ENCODE assay signal across 1 cellular context in genomic region chr5:78597068-78597857, GRCh38.
TF ChIP-seq lines count a peak whose summit lies in the region.

No MANE protein-coding gene starts in this region.

TF ChIP-seq in HepG2, 621 proteins besides CTCF, POLR2A, EP300 and RAD21 (continued from another document and continues in another):
- TF ChIP-seq ZHX1 (CRISPR knock-in tag; IDR thresholded peaks at IDR 0.05; ENCODE audit: low read depth) (no peak), MEIS2 (CRISPR knock-in tag; IDR thresholded peaks at IDR 0.05) (0 out of 2 replicates have a peak, but pooled peaks have one; percentile 30), ARID5B (CRISPR knock-in tag; IDR thresholded peaks at IDR 0.05) (peak; percentile 88), ZBTB26 (CRISPR knock-in tag; IDR thresholded peaks at IDR 0.05; ENCODE audit: borderline replicate concordance) (0 out of 2 replicates have a peak, but pooled peaks have one; percentile 32), POGZ (CRISPR knock-in tag; IDR thresholded peaks at IDR 0.05) (peak; percentile 82), ZNF614 (CRISPR knock-in tag; IDR thresholded peaks at IDR 0.05; ENCODE audit: borderline replicate concordance) (peak; percentile 71; the same call in 1 of the 2 replicates), ATF7 (IDR thresholded peaks at IDR 0.05) (peak; percentile 22; the same call in 1 of the 2 replicates), ATF7 (CRISPR knock-in tag; IDR thresholded peaks at IDR 0.05) (no peak), MAF1 (CRISPR knock-in tag; IDR thresholded peaks at IDR 0.05; ENCODE audit: borderline replicate concordance) (no peak), CEBPG (CRISPR knock-in tag; IDR thresholded peaks at IDR 0.05) (peak; percentile 31; the same call in 1 of the 2 replicates), KDM5A (IDR thresholded peaks at IDR 0.05; ENCODE audit: borderline replicate concordance, low read length) (no peak), KMT2B (CRISPR knock-in tag; IDR thresholded peaks at IDR 0.05) (0 out of 2 replicates have a peak, but pooled peaks have one; percentile 44), ELF3 (CRISPR knock-in tag; IDR thresholded peaks at IDR 0.05) (peak; percentile 88), ZNF501 (CRISPR knock-in tag; IDR thresholded peaks at IDR 0.05) (peak; percentile 67; the same call in 1 of the 2 replicates), ZBTB10 (CRISPR knock-in tag; IDR thresholded peaks at IDR 0.05; ENCODE audit: borderline replicate concordance) (0 out of 2 replicates have a peak, but pooled peaks have one; percentile 48), GABPA (IDR thresholded peaks at IDR 0.05; ENCODE audit: low read depth, low read length) (no peak), GABPA (CRISPR knock-in tag; IDR thresholded peaks at IDR 0.05; ENCODE audit: low read depth) (peak; percentile 56), SOX6 (IDR thresholded peaks at IDR 0.05) (no peak), SOX6 (CRISPR knock-in tag; IDR thresholded peaks at IDR 0.05) (peak; percentile 77), ZBTB7B (CRISPR knock-in tag; IDR thresholded peaks at IDR 0.05) (peak; percentile 71), PITX1 (CRISPR knock-in tag; IDR thresholded peaks at IDR 0.05) (peak; percentile 95), KAT8 (CRISPR knock-in tag; IDR thresholded peaks at IDR 0.05) (peak; percentile 54; the same call in 1 of the 2 replicates), ZNF251 (CRISPR knock-in tag; IDR thresholded peaks at IDR 0.05) (no peak), PHF21A (CRISPR knock-in tag; IDR thresholded peaks at IDR 0.05) (peak; percentile 67; the same call in 1 of the 2 replicates), ELF1 (CRISPR knock-in tag; IDR thresholded peaks at IDR 0.05) (peak; percentile 65), BCL6 (CRISPR knock-in tag; IDR thresholded peaks at IDR 0.05) (peak; percentile 77), ARNTL (CRISPR knock-in tag; IDR thresholded peaks at IDR 0.05) (no peak), ZNF629 (CRISPR knock-in tag; conservative IDR thresholded peaks at IDR 0.05) (peak; percentile 94), RCOR2 (CRISPR knock-in tag; IDR thresholded peaks at IDR 0.05) (peak; percentile 93), NFIC (IDR thresholded peaks at IDR 0.05; ENCODE audit: low read length) (peak; percentile 62; the same call in 1 of the 2 replicates), FOSL2 (CRISPR knock-in tag; IDR thresholded peaks at IDR 0.05) (peak; percentile 51), HNF4G (IDR thresholded peaks at IDR 0.05; ENCODE audit: borderline replicate concordance, low read depth, low read length) (peak; percentile 67; the same call in 1 of the 2 replicates), HNF4G (CRISPR knock-in tag; IDR thresholded peaks at IDR 0.05; ENCODE audit: borderline replicate concordance, low read depth) (peak; percentile 79), ZNF3 (CRISPR knock-in tag; IDR thresholded peaks at IDR 0.05) (0 out of 2 replicates have a peak, but pooled peaks have one; percentile 36)
- TF ChIP-seq, protein P1, sequence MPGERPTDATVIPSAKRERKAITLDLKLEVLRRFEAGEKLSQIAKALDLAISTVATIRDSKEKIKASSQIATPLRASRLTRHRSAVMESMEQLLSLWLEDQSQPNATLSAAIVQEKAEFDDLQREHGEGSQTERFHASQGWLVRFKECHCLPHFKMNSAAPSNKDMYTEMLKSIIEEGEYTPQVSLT (CRISPR knock-in tag; IDR thresholded peaks at IDR 0.05; ENCODE audit: borderline replicate concordance, low read depth) = no peak
- TF ChIP-seq, protein P2, sequence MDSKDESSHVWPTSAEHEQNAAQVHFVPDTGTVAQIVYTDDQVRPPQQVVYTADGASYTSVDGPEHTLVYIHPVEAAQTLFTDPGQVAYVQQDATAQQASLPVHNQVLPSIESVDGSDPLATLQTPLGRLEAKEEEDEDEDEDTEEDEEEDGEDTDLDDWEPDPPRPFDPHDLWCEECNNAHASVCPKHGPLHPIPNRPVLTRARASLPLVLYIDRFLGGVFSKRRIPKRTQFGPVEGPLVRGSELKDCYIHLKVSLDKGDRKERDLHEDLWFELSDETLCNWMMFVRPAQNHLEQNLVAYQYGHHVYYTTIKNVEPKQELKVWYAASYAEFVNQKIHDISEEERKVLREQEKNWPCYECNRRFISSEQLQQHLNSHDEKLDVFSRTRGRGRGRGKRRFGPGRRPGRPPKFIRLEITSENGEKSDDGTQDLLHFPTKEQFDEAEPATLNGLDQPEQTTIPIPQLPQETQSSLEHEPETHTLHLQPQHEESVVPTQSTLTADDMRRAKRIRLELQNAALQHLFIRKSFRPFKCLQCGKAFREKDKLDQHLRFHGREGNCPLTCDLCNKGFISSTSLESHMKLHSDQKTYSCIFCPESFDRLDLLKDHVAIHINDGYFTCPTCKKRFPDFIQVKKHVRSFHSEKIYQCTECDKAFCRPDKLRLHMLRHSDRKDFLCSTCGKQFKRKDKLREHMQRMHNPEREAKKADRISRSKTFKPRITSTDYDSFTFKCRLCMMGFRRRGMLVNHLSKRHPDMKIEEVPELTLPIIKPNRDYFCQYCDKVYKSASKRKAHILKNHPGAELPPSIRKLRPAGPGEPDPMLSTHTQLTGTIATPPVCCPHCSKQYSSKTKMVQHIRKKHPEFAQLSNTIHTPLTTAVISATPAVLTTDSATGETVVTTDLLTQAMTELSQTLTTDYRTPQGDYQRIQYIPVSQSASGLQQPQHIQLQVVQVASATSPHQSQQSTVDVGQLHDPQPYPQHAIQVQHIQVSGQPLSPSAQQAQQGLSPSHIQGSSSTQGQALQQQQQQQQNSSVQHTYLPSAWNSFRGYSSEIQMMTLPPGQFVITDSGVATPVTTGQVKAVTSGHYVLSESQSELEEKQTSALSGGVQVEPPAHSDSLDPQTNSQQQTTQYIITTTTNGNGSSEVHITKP (CRISPR knock-in tag; IDR thresholded peaks at IDR 0.05; ENCODE audit: low read depth) = peak; percentile 66; the same call in 1 of the 2 replicates
- TF ChIP-seq, protein P3, sequence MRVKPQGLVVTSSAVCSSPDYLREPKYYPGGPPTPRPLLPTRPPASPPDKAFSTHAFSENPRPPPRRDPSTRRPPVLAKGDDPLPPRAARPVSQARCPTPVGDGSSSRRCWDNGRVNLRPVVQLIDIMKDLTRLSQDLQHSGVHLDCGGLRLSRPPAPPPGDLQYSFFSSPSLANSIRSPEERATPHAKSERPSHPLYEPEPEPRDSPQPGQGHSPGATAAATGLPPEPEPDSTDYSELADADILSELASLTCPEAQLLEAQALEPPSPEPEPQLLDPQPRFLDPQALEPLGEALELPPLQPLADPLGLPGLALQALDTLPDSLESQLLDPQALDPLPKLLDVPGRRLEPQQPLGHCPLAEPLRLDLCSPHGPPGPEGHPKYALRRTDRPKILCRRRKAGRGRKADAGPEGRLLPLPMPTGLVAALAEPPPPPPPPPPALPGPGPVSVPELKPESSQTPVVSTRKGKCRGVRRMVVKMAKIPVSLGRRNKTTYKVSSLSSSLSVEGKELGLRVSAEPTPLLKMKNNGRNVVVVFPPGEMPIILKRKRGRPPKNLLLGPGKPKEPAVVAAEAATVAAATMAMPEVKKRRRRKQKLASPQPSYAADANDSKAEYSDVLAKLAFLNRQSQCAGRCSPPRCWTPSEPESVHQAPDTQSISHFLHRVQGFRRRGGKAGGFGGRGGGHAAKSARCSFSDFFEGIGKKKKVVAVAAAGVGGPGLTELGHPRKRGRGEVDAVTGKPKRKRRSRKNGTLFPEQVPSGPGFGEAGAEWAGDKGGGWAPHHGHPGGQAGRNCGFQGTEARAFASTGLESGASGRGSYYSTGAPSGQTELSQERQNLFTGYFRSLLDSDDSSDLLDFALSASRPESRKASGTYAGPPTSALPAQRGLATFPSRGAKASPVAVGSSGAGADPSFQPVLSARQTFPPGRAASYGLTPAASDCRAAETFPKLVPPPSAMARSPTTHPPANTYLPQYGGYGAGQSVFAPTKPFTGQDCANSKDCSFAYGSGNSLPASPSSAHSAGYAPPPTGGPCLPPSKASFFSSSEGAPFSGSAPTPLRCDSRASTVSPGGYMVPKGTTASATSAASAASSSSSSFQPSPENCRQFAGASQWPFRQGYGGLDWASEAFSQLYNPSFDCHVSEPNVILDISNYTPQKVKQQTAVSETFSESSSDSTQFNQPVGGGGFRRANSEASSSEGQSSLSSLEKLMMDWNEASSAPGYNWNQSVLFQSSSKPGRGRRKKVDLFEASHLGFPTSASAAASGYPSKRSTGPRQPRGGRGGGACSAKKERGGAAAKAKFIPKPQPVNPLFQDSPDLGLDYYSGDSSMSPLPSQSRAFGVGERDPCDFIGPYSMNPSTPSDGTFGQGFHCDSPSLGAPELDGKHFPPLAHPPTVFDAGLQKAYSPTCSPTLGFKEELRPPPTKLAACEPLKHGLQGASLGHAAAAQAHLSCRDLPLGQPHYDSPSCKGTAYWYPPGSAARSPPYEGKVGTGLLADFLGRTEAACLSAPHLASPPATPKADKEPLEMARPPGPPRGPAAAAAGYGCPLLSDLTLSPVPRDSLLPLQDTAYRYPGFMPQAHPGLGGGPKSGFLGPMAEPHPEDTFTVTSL (CRISPR knock-in tag; IDR thresholded peaks at IDR 0.05; ENCODE audit: borderline replicate concordance) = peak; percentile 84
- TF ChIP-seq, protein P4, sequence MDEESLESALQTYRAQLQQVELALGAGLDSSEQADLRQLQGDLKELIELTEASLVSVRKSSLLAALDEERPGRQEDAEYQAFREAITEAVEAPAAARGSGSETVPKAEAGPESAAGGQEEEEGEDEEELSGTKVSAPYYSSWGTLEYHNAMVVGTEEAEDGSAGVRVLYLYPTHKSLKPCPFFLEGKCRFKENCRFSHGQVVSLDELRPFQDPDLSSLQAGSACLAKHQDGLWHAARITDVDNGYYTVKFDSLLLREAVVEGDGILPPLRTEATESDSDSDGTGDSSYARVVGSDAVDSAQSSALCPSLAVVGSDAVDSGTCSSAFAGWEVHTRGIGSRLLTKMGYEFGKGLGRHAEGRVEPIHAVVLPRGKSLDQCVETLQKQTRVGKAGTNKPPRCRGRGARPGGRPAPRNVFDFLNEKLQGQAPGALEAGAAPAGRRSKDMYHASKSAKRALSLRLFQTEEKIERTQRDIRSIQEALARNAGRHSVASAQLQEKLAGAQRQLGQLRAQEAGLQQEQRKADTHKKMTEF (CRISPR knock-in tag; IDR thresholded peaks at IDR 0.05) = peak; percentile 68
